Comparison of ENCODE assay signal across 1 cellular context in the genomic region with DNA sequence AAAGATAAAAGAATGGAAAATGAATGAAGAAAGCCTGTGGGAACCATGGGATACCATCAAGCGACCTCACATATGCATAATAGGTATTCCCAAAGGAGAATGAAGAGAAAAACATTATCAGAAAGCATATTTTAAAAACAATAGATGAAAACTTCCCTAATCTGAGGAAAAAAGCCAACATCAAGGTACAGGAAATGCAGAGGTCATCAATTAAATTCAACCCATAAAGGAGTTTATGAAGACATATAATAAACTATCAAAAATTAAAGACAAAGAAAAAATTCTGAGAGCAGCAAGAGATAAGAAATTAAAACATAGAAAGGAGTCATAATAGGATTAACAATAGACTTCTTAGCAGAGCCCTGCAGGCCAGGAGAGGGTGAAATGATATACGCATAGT.
TF ChIP-seq lines count a peak whose summit lies in the region.

No MANE protein-coding gene starts in this region.

TF ChIP-seq in GM23338, 12 proteins besides CTCF, POLR2A, EP300 and RAD21 (continued from another document):
- TF ChIP-seq, protein P1, sequence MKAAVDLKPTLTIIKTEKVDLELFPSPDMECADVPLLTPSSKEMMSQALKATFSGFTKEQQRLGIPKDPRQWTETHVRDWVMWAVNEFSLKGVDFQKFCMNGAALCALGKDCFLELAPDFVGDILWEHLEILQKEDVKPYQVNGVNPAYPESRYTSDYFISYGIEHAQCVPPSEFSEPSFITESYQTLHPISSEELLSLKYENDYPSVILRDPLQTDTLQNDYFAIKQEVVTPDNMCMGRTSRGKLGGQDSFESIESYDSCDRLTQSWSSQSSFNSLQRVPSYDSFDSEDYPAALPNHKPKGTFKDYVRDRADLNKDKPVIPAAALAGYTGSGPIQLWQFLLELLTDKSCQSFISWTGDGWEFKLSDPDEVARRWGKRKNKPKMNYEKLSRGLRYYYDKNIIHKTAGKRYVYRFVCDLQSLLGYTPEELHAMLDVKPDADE (IDR thresholded peaks at IDR 0.05), result no peak
